In genomic region chr7:41808541-41808940, GRCh38 we compare ENCODE assay signal across 17 cellular contexts.
A peak's percentile ranks its signal among the peaks of the same experiment; 100 is the strongest.
DNase-seq lines count a peak whose midpoint lies in the region; ATAC-seq and TF ChIP-seq lines count a peak whose summit lies in the region.
"Had no signal": no experiment of that assay in that cellular context is flagged by ENCODE, and none has a peak within 500 bp of the region (broad histone marks: within the 10 kb centered on the region; RNA-seq: fewer than 3 reads in every experiment).

No MANE protein-coding gene starts in this region.

- H3K9me3 ChIP-seq in HUES48 (ENCODE audit: control insufficient read depth, insufficient read depth, low read length) (peaks cover 10% of the 10 kb centered on the region; the same call in 1 of the 2 replicates), endodermal cell (ENCODE audit: control insufficient read depth, low read length) (no peaks in the 10 kb centered on the region), heart left ventricle (peaks cover 0 to 4% (median 0%) of the 10 kb centered on the region in 12 donors)
- H3K9me3 ChIP-seq: BE2C had no signal

- H3K27ac ChIP-seq in HUES48 (ENCODE audit: low read depth, low read length) = peak overlapping the region; percentile 96
- H3K27ac ChIP-seq in endodermal cell (ENCODE audit: low read depth, low read length) = no peak overlapping the region
- no peak overlapping the region for H3K27ac ChIP-seq in heart left ventricle

- H3K9ac ChIP-seq in HUES48 (ENCODE audit: low read depth, low read length) = peak overlapping the region; percentile 14; the same call in 1 of the 2 replicates
- no peak overlapping the region for H3K9ac ChIP-seq in endodermal cell (ENCODE audit: extremely low read depth, low read length, poor library complexity, severe bottlenecking)

- H3K4me1 Mint-ChIP-seq in endodermal cell = peaks cover 8% of the 10 kb centered on the region
- H3K4me1 Mint-ChIP-seq in progenitor cell of endocrine pancreas (ENCODE audit: low read depth) = no peaks in the 10 kb centered on the region

- ATAC-seq in heart left ventricle (no peak), GM18498 (IDR thresholded peaks at IDR 0.05; ENCODE audit: unreplicated experiment) (no peak)
- ATAC-seq: Right ventricle myocardium inferior had no signal

- DNase-seq in endodermal cell (peak; percentile 76), iPS-NIHi11 (ENCODE audit: low spot score) (peak; percentile 68), heart left ventricle (no peak), GM13976 (ENCODE audit: low spot score) (no peak), progenitor cell of endocrine pancreas (ENCODE audit: low spot score, unreplicated experiment) (no peak)
- DNase-seq: BE2C, COR-L47, DMS79, Kasumi-1, NCI-H1436, NCI-H187 treated with DMSO at 0.1 percent for 48 hours, NCI-H2107, NCI-H446 treated with DMSO at 0.1 percent for 48 hours, NCI-H526 treated with DMSO at 0.1 percent for 48 hours had no signal

- H3K27me3 Mint-ChIP-seq in endodermal cell (ENCODE audit: insufficient read depth) (no peaks in the 10 kb centered on the region), progenitor cell of endocrine pancreas (peaks cover 4% of the 10 kb centered on the region)

- WGBS in endodermal cell (ENCODE audit: insufficient coverage in 1 of 2, insufficient read length in 1 of 2), 2 experiments = 61 to 67% methylated on average over 3 of the region's 3 CpGs
- 83 to 90% (median 87%) methylated on average over 3 of the region's 3 CpGs for WGBS in heart left ventricle, 4 donors

- TF ChIP-seq CTCF in endodermal cell (conservative IDR thresholded peaks at IDR 0.05) (no peak), heart left ventricle (IDR thresholded peaks at IDR 0.05) (no peak), GM13976 (IDR thresholded peaks at IDR 0.05; ENCODE audit: borderline replicate concordance, control extremely low read depth, extremely low read depth, insufficient read depth, missing control alignments) (no peak), progenitor cell of endocrine pancreas (IDR thresholded peaks at IDR 0.05; ENCODE audit: unreplicated experiment) (no peak)

- H3K27ac Mint-ChIP-seq in endodermal cell (peak overlapping the region; percentile 49), progenitor cell of endocrine pancreas (no peak overlapping the region)

- no peaks in the 10 kb centered on the region for H3K36me3 Mint-ChIP-seq in endodermal cell (ENCODE audit: low read depth)
- H3K36me3 Mint-ChIP-seq in progenitor cell of endocrine pancreas (ENCODE audit: insufficient read depth) = no peaks in the 10 kb centered on the region

- H3K36me3 ChIP-seq in HUES48 (ENCODE audit: control insufficient read depth, insufficient read depth, low read length) (no peaks in the 10 kb centered on the region), endodermal cell (ENCODE audit: control insufficient read depth, insufficient read depth, low read length) (no peaks in the 10 kb centered on the region), heart left ventricle (no peaks in the 10 kb centered on the region)
- H3K36me3 ChIP-seq: BE2C had no signal

- peak overlapping the region; percentile 25 for H3K4me3 ChIP-seq in HUES48 (ENCODE audit: low read depth, low read length)
- no peak overlapping the region for H3K4me3 ChIP-seq in endodermal cell (ENCODE audit: low read length)
- no peak overlapping the region for H3K4me3 ChIP-seq in heart left ventricle

- in situ Hi-C loops in GM13976 (cut with MboI; ENCODE audit: low sequenced_read_pairs, unreplicated experiment) = no loop called here

- TF ChIP-seq POLR2A in heart left ventricle (IDR thresholded peaks at IDR 0.05) = no peak

- intact Hi-C loops in heart left ventricle (cut with DNase I) = no loop called here

- H3K4me3 Mint-ChIP-seq in endodermal cell = no peak overlapping the region
- H3K4me3 Mint-ChIP-seq in progenitor cell of endocrine pancreas (ENCODE audit: low read depth) = no peak overlapping the region

- H3K9me3 Mint-ChIP-seq in endodermal cell = peaks cover 12% of the 10 kb centered on the region
- peaks cover 2% of the 10 kb centered on the region for H3K9me3 Mint-ChIP-seq in progenitor cell of endocrine pancreas (ENCODE audit: low read depth)

- H3K4me1 ChIP-seq in HUES48 (ENCODE audit: control insufficient read depth, insufficient read depth, low read length) (peaks cover 32% of the 10 kb centered on the region), endodermal cell (ENCODE audit: control insufficient read depth, insufficient read depth, low read length) (no peaks in the 10 kb centered on the region), heart left ventricle (peaks cover 0 to 5% (median 0%) of the 10 kb centered on the region in 12 donors)
- H3K4me1 ChIP-seq: BE2C had no signal

- H3K27me3 ChIP-seq in HUES48 (ENCODE audit: control insufficient read depth, insufficient read depth, low read length) (no peaks in the 10 kb centered on the region), endodermal cell (ENCODE audit: control insufficient read depth, insufficient read depth, low read length, poor library complexity, severe bottlenecking) (no peaks in the 10 kb centered on the region), heart left ventricle (no peaks in the 10 kb centered on the region)
- H3K27me3 ChIP-seq: BE2C had no signal

Comparison
In these comparisons a context has a peak if more than half of its experiments do, and no peak if none do; other contexts are left out.
1. DNase-seq: peak in endodermal cell (single experiment) and iPS-NIHi11 (single experiment); none in heart left ventricle (0 of 5), GM13976 (single experiment) and progenitor cell of endocrine pancreas (single experiment).